8 cellular contexts compared by ENCODE assay signal in genomic region chr6:136784910-136785746, GRCh38. TPM values are rescaled to one million over a fixed set of nuclear protein-coding genes. Genes with fewer than 3 reads are reported as not detected.
A peak's percentile ranks its signal among the peaks of the same experiment; 100 is the strongest.
DNase-seq lines count a peak whose midpoint lies in the region; ATAC-seq and TF ChIP-seq lines count a peak whose summit lies in the region.

No MANE protein-coding gene starts in this region.

- H3K36me3 Mint-ChIP-seq in activated naive CD4-positive, alpha-beta T cell treated with anti-CD3 and anti-CD28 coated beads, Interleukin-2, amount 50 U/mL, for 72 hours, result peaks cover 17 to 20% of the 10 kb centered on the region in 2 donors
- H3K36me3 Mint-ChIP-seq in mesothelial cell of epicardium, result peaks cover 6% of the 10 kb centered on the region

- H3K9me3 ChIP-seq in transverse colon, result no peaks in the 10 kb centered on the region

- 63 to 68% methylated on average over 9 to 10 of the region's 10 CpGs for WGBS in transverse colon (ENCODE audit: low coverage in 1 of 2), 2 donors

- no peak overlapping the region for H3K4me3 Mint-ChIP-seq in mesothelial cell of epicardium

- TF ChIP-seq EP300 in transverse colon (IDR thresholded peaks at IDR 0.05; ENCODE audit: low read depth), result no peak

- H3K36me3 ChIP-seq in transverse colon, result no peaks in the 10 kb centered on the region

- H3K4me3 ChIP-seq in NB4 (ENCODE audit: low read depth, low read length), result peak overlapping the region; percentile 84
- peak overlapping the region in 1 of 4 donors; percentile 15 for H3K4me3 ChIP-seq in transverse colon

- intact Hi-C loops in transverse colon (cut with DNase I; ENCODE audit: low total_unique reads), result no loop called here

- H3K27me3 Mint-ChIP-seq in mesothelial cell of epicardium (ENCODE audit: low read depth), result peaks cover 4% of the 10 kb centered on the region

- in situ Hi-C loops in transverse colon (cut with MboI; ENCODE audit: low pct_ligation_motif_present in 1 of 4, low pct_unique_long_range_greater_than_20kb in 1 of 4, low sequenced_read_pairs in 3 of 4), result loop anchor here in 1 of 4 donors (25.0 kb wide), 1 partner anchor 498 kb away; the partner anchor contains the start of gene BCLAF1

- H3K27me3 ChIP-seq in transverse colon, result no peaks in the 10 kb centered on the region

- ATAC-seq in activated naive CD4-positive, alpha-beta T cell treated with anti-CD3 and anti-CD28 coated beads, Interleukin-2, amount 50 U/mL, for 72 hours, result peak in 1 of 2 donors; percentile 62

- no peaks in the 10 kb centered on the region for H3K9me3 Mint-ChIP-seq in activated naive CD4-positive, alpha-beta T cell treated with anti-CD3 and anti-CD28 coated beads, Interleukin-2, amount 50 U/mL, for 72 hours
- H3K9me3 Mint-ChIP-seq in mesothelial cell of epicardium, result peaks cover 6% of the 10 kb centered on the region

- peak overlapping the region; percentile 78 to 87 for H3K27ac Mint-ChIP-seq in activated naive CD4-positive, alpha-beta T cell treated with anti-CD3 and anti-CD28 coated beads, Interleukin-2, amount 50 U/mL, for 72 hours
- H3K27ac Mint-ChIP-seq in mesothelial cell of epicardium, result no peak overlapping the region

- TF ChIP-seq CTCF in NB4 (IDR thresholded peaks at IDR 0.05; ENCODE audit: low read depth, low read length) (no peak), transverse colon (IDR thresholded peaks at IDR 0.05) (no peak), mesothelial cell of epicardium (IDR thresholded peaks at IDR 0.05; ENCODE audit: unreplicated experiment) (no peak)

- H3K4me1 ChIP-seq in transverse colon, result peaks cover 8 to 89% (median 42%) of the 10 kb centered on the region in 4 donors

- peaks cover 39% of the 10 kb centered on the region for H3K4me1 Mint-ChIP-seq in mesothelial cell of epicardium

- DNase-seq in NB4 (ENCODE audit: low read depth) (peak; percentile 96), medulla oblongata (ENCODE audit: extremely low spot score) (peak; percentile 72), transverse colon (peak; percentile 69), retina (no peak), mesothelial cell of epicardium (ENCODE audit: low spot score in 2 of 2, unreplicated experiment in 2 of 2) (no peak), AG08395 (ENCODE audit: low spot score) (no peak)
- peak in 1 of 2 donors; percentile 62 for DNase-seq in activated naive CD4-positive, alpha-beta T cell treated with anti-CD3 and anti-CD28 coated beads, Interleukin-2, amount 50 U/mL, for 72 hours (ENCODE audit: low spot score in 2 of 2)

- peak overlapping the region; percentile 28 to 65 (median 39) for H3K27ac ChIP-seq in transverse colon

- peak; percentile 18 for TF ChIP-seq POLR2A in GM19099 (IDR thresholded peaks at IDR 0.05; ENCODE audit: extremely low read depth, insufficient read length, low read depth)
- TF ChIP-seq POLR2A in NB4 (IDR thresholded peaks at IDR 0.05; ENCODE audit: extremely low read depth, insufficient read length), result no peak
- TF ChIP-seq POLR2A in transverse colon (IDR thresholded peaks at IDR 0.05), result no peak

RNA-seq across cellular contexts. Expression of gene MAP3K5, which starts 7.1 kb away (rescaled TPM):
- total RNA-seq in activated naive CD4-positive, alpha-beta T cell treated with anti-CD3 and anti-CD28 coated beads, Interleukin-2, amount 50 U/mL, for 72 hours, result 1 to 10 TPM; 8.7 to 9.0 TPM
- total RNA-seq in transverse colon (10 to 100 TPM; 16.2 to 52.7 (median 34.8) TPM), mesothelial cell of epicardium (8.3 to 9.5 TPM (median 8.9 TPM) in 3 replicates)

RNA-seq across cellular contexts. Expression of gene PEX7, which starts 37.3 kb away (rescaled TPM):
- total RNA-seq in activated naive CD4-positive, alpha-beta T cell treated with anti-CD3 and anti-CD28 coated beads, Interleukin-2, amount 50 U/mL, for 72 hours, result 1 to 10 TPM; 4.2 to 6.1 TPM
- 10 to 100 TPM in 1 of 4 donors, 1 to 10 TPM in 2, not detected in 1; 3.4 to 11.0 (median 7.0) TPM for total RNA-seq in transverse colon
- total RNA-seq in mesothelial cell of epicardium, result 6.8 to 8.3 TPM (median 7.8 TPM) in 3 replicates

Comparison
In these comparisons a context has a peak if more than half of its experiments do, and no peak if none do; other contexts are left out.
1. DNase-seq: peak in NB4 (single experiment), medulla oblongata (single experiment) and transverse colon (single experiment); none in retina (single experiment), mesothelial cell of epicardium (0 of 2) and AG08395 (single experiment).